Comparison of ENCODE assay signal across 33 cellular contexts in the genomic region with DNA sequence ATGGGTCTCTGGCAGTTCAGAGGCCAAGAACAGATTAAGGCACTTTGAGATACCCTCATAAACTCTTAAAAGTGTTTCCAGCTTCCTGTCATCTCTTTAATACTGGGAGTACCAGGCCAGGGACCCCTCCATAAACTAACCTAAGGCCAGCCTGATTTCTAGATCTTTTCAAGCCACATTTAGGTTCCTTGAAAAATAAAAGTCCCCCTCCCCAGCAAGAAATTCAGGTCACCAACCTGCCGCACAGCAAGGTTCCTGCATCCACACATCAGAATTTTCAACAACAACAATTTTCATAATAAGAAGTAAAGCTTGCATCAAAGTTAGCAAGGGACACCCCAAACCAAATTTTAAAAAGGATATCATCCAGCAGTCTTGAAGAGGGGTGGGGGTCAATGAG. TPM values are rescaled to one million over a fixed set of nuclear protein-coding genes. Genes with fewer than 3 reads are reported as not detected.
"Had no signal": no experiment of that assay in that cellular context is flagged by ENCODE, and none has a peak within 500 bp of the region (broad histone marks: within the 10 kb centered on the region; RNA-seq: fewer than 3 reads in every experiment).

No MANE protein-coding gene starts in this region.

- H3K9me3 ChIP-seq: colonic mucosa, gastroesophageal sphincter, heart left ventricle, mucosa of descending colon, pancreas, right lobe of liver, thoracic aorta, transverse colon had no signal

- H3K27ac ChIP-seq: colonic mucosa, epithelial cell of prostate, foreskin keratinocyte, gastroesophageal sphincter, heart left ventricle, hepatocyte, pancreas, right lobe of liver, thoracic aorta, transverse colon had no signal

- H3K4me3 Mint-ChIP-seq: central memory CD8-positive, alpha-beta T cell; dendritic cell treated with granulocyte-macrophage colony-stimulating factor and Interleukin-4, amounts not matched to agents 40 ng/mL and 50 ng/mL, for 4 days; endodermal cell; memory B cell; natural killer cell treated with Interleukin-12 subunit alpha and Interleukin-12 subunit beta and Interleukin-15 and Interleukin-18, amount 100 ng/mL, for 72 hours; stimulated activated naive B cell treated with anti-CD40 and anti-IgM and Interleukin-4, amounts not matched to agents 10 μg/mL and 1 μg/mL and 100 μg/mL, for 72 hours; stimulated activated naive CD8-positive, alpha-beta T cell treated with anti-CD3 and anti-CD28 coated beads, Interleukin-15, Interleukin-2, amounts not matched to agents 100 ng/mL and 50 ng/mL, for 24 hours had no signal

- H3K4me1 ChIP-seq: colonic mucosa, right lobe of liver had no signal

- H3K4me3 ChIP-seq: colonic mucosa, gastroesophageal sphincter, heart left ventricle, hepatocyte, lung, mucosa of descending colon, pancreas, right lobe of liver, thoracic aorta, transverse colon had no signal

- ATAC-seq: esophagus mucosa; foreskin keratinocyte; gastroesophageal sphincter; heart left ventricle; left colon; mucosa of descending colon; natural killer cell treated with Interleukin-12 subunit alpha and Interleukin-12 subunit beta and Interleukin-15 and Interleukin-18, amount 100 ng/mL, for 72 hours; pancreas; right lobe of liver; stimulated activated naive B cell treated with anti-CD40 and anti-IgM and Interleukin-4, amounts not matched to agents 10 μg/mL and 1 μg/mL and 100 μg/mL, for 72 hours had no signal

- H3K9me3 Mint-ChIP-seq: central memory CD8-positive, alpha-beta T cell; dendritic cell treated with granulocyte-macrophage colony-stimulating factor and Interleukin-4, amounts not matched to agents 40 ng/mL and 50 ng/mL, for 4 days; endodermal cell; memory B cell; natural killer cell treated with Interleukin-12 subunit alpha and Interleukin-12 subunit beta and Interleukin-15 and Interleukin-18, amount 100 ng/mL, for 72 hours; stimulated activated naive B cell treated with anti-CD40 and anti-IgM and Interleukin-4, amounts not matched to agents 10 μg/mL and 1 μg/mL and 100 μg/mL, for 72 hours; stimulated activated naive CD8-positive, alpha-beta T cell treated with anti-CD3 and anti-CD28 coated beads, Interleukin-15, Interleukin-2, amounts not matched to agents 100 ng/mL and 50 ng/mL, for 24 hours had no signal

- H3K36me3 ChIP-seq: colonic mucosa, gastroesophageal sphincter, heart left ventricle, pancreas, right lobe of liver, thoracic aorta, transverse colon had no signal

- DNase-seq: colonic mucosa; effector CD8-positive, alpha-beta T cell; endodermal cell; foreskin keratinocyte; heart left ventricle; immature natural killer cell; islet precursor cell; kidney glomerular epithelial cell; left colon; mucosa of descending colon; naive B cell; occipital lobe; pancreas; right lobe of liver; small intestine; stimulated activated CD4-positive, alpha-beta T cell treated with anti-CD3 and anti-CD28 coated beads, Interleukin-15, amount 100 ng/mL, for 24 hours; stimulated activated CD4-positive, alpha-beta T cell treated with anti-CD3 and anti-CD28 coated beads, Interleukin-2, amount 100 ng/mL, for 48 hours; stimulated activated naive B cell treated with anti-CD40 and anti-IgM and Interleukin-4, amounts not matched to agents 10 μg/mL and 1 μg/mL and 100 μg/mL, for 72 hours; transverse colon had no signal

- H3K36me3 Mint-ChIP-seq: stimulated activated naive B cell treated with anti-CD40 and anti-IgM and Interleukin-4, amounts not matched to agents 10 μg/mL and 1 μg/mL and 100 μg/mL, for 72 hours had no signal

- H3K27me3 ChIP-seq: foreskin keratinocyte had no signal

- H3K27ac Mint-ChIP-seq: dendritic cell treated with granulocyte-macrophage colony-stimulating factor and Interleukin-4, amounts not matched to agents 40 ng/mL and 50 ng/mL, for 4 days; endodermal cell; immature natural killer cell; memory B cell; natural killer cell treated with Interleukin-12 subunit alpha and Interleukin-12 subunit beta and Interleukin-15 and Interleukin-18, amount 100 ng/mL, for 72 hours; stimulated activated naive B cell treated with anti-CD40 and anti-IgM and Interleukin-4, amounts not matched to agents 10 μg/mL and 1 μg/mL and 100 μg/mL, for 72 hours; stimulated activated naive CD8-positive, alpha-beta T cell treated with anti-CD3 and anti-CD28 coated beads, Interleukin-15, Interleukin-2, amounts not matched to agents 100 ng/mL and 50 ng/mL, for 24 hours had no signal

RNA-seq across cellular contexts. Expression of a gene that starts 4.9 kb away (rescaled TPM):
- total RNA-seq: chondrocyte, colonic mucosa, endodermal cell, liver, occipital lobe had no signal

RNA-seq across cellular contexts. Expression of a gene that starts 15.8 kb away (rescaled TPM):
- total RNA-seq: chondrocyte; colonic mucosa; endodermal cell; heart left ventricle; left colon; liver; mucosa of descending colon; natural killer cell treated with Interleukin-12 subunit alpha and Interleukin-12 subunit beta and Interleukin-15 and Interleukin-18, amount 100 ng/mL, for 72 hours; occipital lobe; pancreas; right lobe of liver had no signal

RNA-seq across cellular contexts. Expression of a gene that starts 20.5 kb away (rescaled TPM):
- total RNA-seq: chondrocyte; endodermal cell; left colon; natural killer cell treated with Interleukin-12 subunit alpha and Interleukin-12 subunit beta and Interleukin-15 and Interleukin-18, amount 100 ng/mL, for 72 hours; occipital lobe; right lobe of liver; thoracic aorta had no signal

RNA-seq across cellular contexts. Expression of a gene that starts 39.9 kb away (rescaled TPM):
- total RNA-seq: chondrocyte; colonic mucosa; endodermal cell; fibroblast of lung; heart left ventricle; left colon; liver; lung; mucosa of descending colon; natural killer cell treated with Interleukin-12 subunit alpha and Interleukin-12 subunit beta and Interleukin-15 and Interleukin-18, amount 100 ng/mL, for 72 hours; occipital lobe; pancreas; right lobe of liver; thoracic aorta; transverse colon had no signal

RNA-seq across cellular contexts. Expression of a gene that starts 48.7 kb away (rescaled TPM):
- total RNA-seq: chondrocyte; colonic mucosa; endodermal cell; fibroblast of lung; gastroesophageal sphincter; heart left ventricle; left colon; liver; lung; mucosa of descending colon; natural killer cell treated with Interleukin-12 subunit alpha and Interleukin-12 subunit beta and Interleukin-15 and Interleukin-18, amount 100 ng/mL, for 72 hours; occipital lobe; right lobe of liver; thoracic aorta; transverse colon had no signal
